8 cellular contexts compared by ENCODE assay signal in genomic region chr1:40438391-40439015, GRCh38. TPM values are rescaled to one million over a fixed set of nuclear protein-coding genes. Genes with fewer than 3 reads are reported as not detected.
DNase-seq lines count a peak whose midpoint lies in the region; ATAC-seq, FAIRE-seq and TF ChIP-seq lines count a peak whose summit lies in the region.

No MANE protein-coding gene starts in this region.

- no peaks in the 10 kb centered on the region for H3K27me3 ChIP-seq in OCI-LY3 (ENCODE audit: low read depth, low read length)
- H3K27me3 ChIP-seq in H1 (replicated peaks in 1 of 4; ENCODE audit: control insufficient read depth in 3 of 4, extremely low read depth in 1 of 4, insufficient read depth in 3 of 4, low read length in 3 of 4), result no peaks in the 10 kb centered on the region

- no peak overlapping the region for H3K27ac ChIP-seq in OCI-LY3 (ENCODE audit: low read length)
- no peak overlapping the region for H3K27ac ChIP-seq in H1 (ENCODE audit: low read depth, low read length)

- TF ChIP-seq CTCF in GM12864 (IDR thresholded peaks at IDR 0.05; ENCODE audit: low read depth, low read length, missing control alignments) (peak; percentile 62), OCI-LY3 (IDR thresholded peaks at IDR 0.05; ENCODE audit: low read depth, low read length) (peak; percentile 50), H1 (IDR thresholded peaks at IDR 0.05; ENCODE audit: control extremely low read depth in 1 of 3, insufficient read depth in 1 of 3, low read depth in 1 of 3, low read length in 3 of 3) (peak; percentile 18 to 76 (median 53)), nephron progenitor cell (IDR thresholded peaks at IDR 0.05) (peak; percentile 55)

- H2BK12ac ChIP-seq in H1 (ENCODE audit: low read depth, low read length), result no peak overlapping the region

- H4K91ac ChIP-seq in H1 (replicated peaks; ENCODE audit: insufficient read length, low read length), result no peak overlapping the region

- POLR2A ChIA-PET in H1 (lab: Charles Lee; ENCODE audit: partially characterized antibody), result interaction anchor here (2.1 kb wide), 1 partner anchor 12 kb away, joined by 7 read pairs; the partner anchor contains the start of gene ZFP69B

- peak; percentile 36 for FAIRE-seq in H1 (lab: Jason Lieb, UNC)

- no peak overlapping the region for H3K9ac ChIP-seq in OCI-LY3 (ENCODE audit: low read length)
- no peak overlapping the region for H3K9ac ChIP-seq in H1 (replicated peaks in 1 of 4; ENCODE audit: extremely low read depth in 1 of 4, low read depth in 3 of 4, low read length in 3 of 4)

- H2BK5ac ChIP-seq in H1 (ENCODE audit: low read depth, low read length), result no peak overlapping the region

- H3K9me3 ChIP-seq in OCI-LY3 (ENCODE audit: insufficient read depth, low read length) (no peaks in the 10 kb centered on the region), H1 (ENCODE audit: insufficient read depth in 2 of 2, low read depth in 1 of 2, low read length in 1 of 2) (no peaks in the 10 kb centered on the region)

- no peak for TF ChIP-seq POLR2A in H1 (IDR thresholded peaks at IDR 0.05; ENCODE audit: control extremely low read depth in 1 of 2, low read depth in 2 of 2, low read length in 2 of 2)

- no peak overlapping the region for H3K27ac Mint-ChIP-seq in nephron progenitor cell

- no peak overlapping the region for H2BK20ac ChIP-seq in H1 (ENCODE audit: low read length)

- H3K36me3 ChIP-seq in OCI-LY3 (replicated peaks; ENCODE audit: low read depth, low read length) (peaks cover 16% of the 10 kb centered on the region), H1 (ENCODE audit: control insufficient read depth in 2 of 4, insufficient read depth in 4 of 4, low read length in 3 of 4) (no peaks in the 10 kb centered on the region)

- no peak overlapping the region for H3K4ac ChIP-seq in H1 (replicated peaks; ENCODE audit: insufficient read length, low read depth, low read length)

- H3K27me3 Mint-ChIP-seq in nephron progenitor cell (ENCODE audit: low read depth, poor library complexity), result no peaks in the 10 kb centered on the region

- H2AFZ ChIP-seq in OCI-LY3 (ENCODE audit: low read depth, low read length) (no peak overlapping the region), H1 (ENCODE audit: low read length) (no peak overlapping the region)

- no peak for TF ChIP-seq EP300 in H1 (IDR thresholded peaks at IDR 0.05; ENCODE audit: borderline replicate concordance in 1 of 2, low read depth in 2 of 2, low read length in 2 of 2)

- H2AK5ac ChIP-seq in H1 (ENCODE audit: low read depth, low read length), result no peak overlapping the region

- no peaks in the 10 kb centered on the region for H3K4me1 ChIP-seq in OCI-LY3 (ENCODE audit: low read length)
- no peaks in the 10 kb centered on the region for H3K4me1 ChIP-seq in H1 (replicated peaks in 1 of 4; ENCODE audit: control insufficient read depth in 3 of 4, insufficient read depth in 4 of 4, low read length in 3 of 4)

- WGBS in H1 (ENCODE audit: extremely low coverage in 1 of 2, insufficient coverage in 1 of 2, insufficient read length in 1 of 2, insufficient replicate concordance in 2 of 2, low coverage in 1 of 2, low lambda C conversion rate in 2 of 2, missing lambda C conversion rate in 1 of 2), 2 experiments, result 87% methylated on average over 3 of the region's 3 CpGs; no CpG with 5 or more reads in 1 of the 2 experiments

- H3K4me3 ChIP-seq in GM12864 (ENCODE audit: low read depth, low read length) (no peak overlapping the region), OCI-LY3 (ENCODE audit: low read length) (no peak overlapping the region), H1 (ENCODE audit: extremely low read depth in 1 of 4, insufficient read depth in 2 of 4, low read depth in 3 of 4, low read length in 4 of 4) (no peak overlapping the region)

- CTCF ChIA-PET in H1 (lab: Charles Lee; ENCODE audit: partially characterized antibody), result interaction anchor here (0.6 to 2.1 kb wide), 15 partner anchors 10 to 462 kb away, joined by 3 to 13 read pairs (median 5); no protein-coding TSS in a partner anchor

- H2BK15ac ChIP-seq in H1 (ENCODE audit: low read length), result no peak overlapping the region

- ATAC-seq in left colon, result no peak

- TF ChIP-seq RAD21 in H1 (IDR thresholded peaks at IDR 0.05 in 1 of 2, conservative IDR thresholded peaks at IDR 0.05 in 1 of 2; ENCODE audit: low read depth in 2 of 2, low read length in 2 of 2), result peak; percentile 17 to 44; a peak in 3 of 4 replicates

- H3K23me2 ChIP-seq in H1 (ENCODE audit: low read depth, low read length), result no peaks in the 10 kb centered on the region

- H3K56ac ChIP-seq in H1 (replicated peaks; ENCODE audit: insufficient read length, low read depth, low read length), result no peak overlapping the region

- no peak overlapping the region for H3K4me3 Mint-ChIP-seq in nephron progenitor cell

- H3K14ac ChIP-seq in H1 (ENCODE audit: insufficient read length), result no peak overlapping the region

- H3K79me2 ChIP-seq in OCI-LY3 (ENCODE audit: low read length), result no peaks in the 10 kb centered on the region
- no peaks in the 10 kb centered on the region for H3K79me2 ChIP-seq in H1 (ENCODE audit: control insufficient read depth in 1 of 2, insufficient read depth in 2 of 2, low read length in 2 of 2)

- no peaks in the 10 kb centered on the region for H3K4me1 Mint-ChIP-seq in nephron progenitor cell

- intact Hi-C loops in left colon (cut with DNase I, micrococcal nuclease), result no loop called here

- no peaks in the 10 kb centered on the region for H3K79me1 ChIP-seq in H1 (ENCODE audit: low read depth, low read length)

- no peak overlapping the region for H3K18ac ChIP-seq in H1 (ENCODE audit: extremely low read depth, low read length)

- H2BK120ac ChIP-seq in H1 (replicated peaks; ENCODE audit: low read depth, low read length), result no peak overlapping the region

- no peak overlapping the region for H4K8ac ChIP-seq in H1 (ENCODE audit: extremely low read depth, insufficient read depth, low read length)

- no peaks in the 10 kb centered on the region for H4K20me1 ChIP-seq in OCI-LY3 (ENCODE audit: insufficient read depth, low read length)
- no peaks in the 10 kb centered on the region for H4K20me1 ChIP-seq in H1 (replicated peaks in 1 of 2; ENCODE audit: control insufficient read depth in 1 of 2, insufficient read depth in 2 of 2, low read length in 2 of 2)

- no peaks in the 10 kb centered on the region for H3K36me3 Mint-ChIP-seq in nephron progenitor cell (ENCODE audit: low read depth)

- no peak overlapping the region for H4K5ac ChIP-seq in H1 (ENCODE audit: insufficient read length, low read depth, low read length)

- H3K9me3 Mint-ChIP-seq in nephron progenitor cell, result peaks cover 3% of the 10 kb centered on the region

- H3K4me2 ChIP-seq in OCI-LY3 (ENCODE audit: low read length) (no peak overlapping the region), H1 (ENCODE audit: insufficient read depth in 1 of 2, low read depth in 2 of 2, low read length in 2 of 2) (no peak overlapping the region)

- peak; percentile 16 to 22 for DNase-seq in AML-193 (lab: John Stamatoyannopoulos, UW)
- no peak for DNase-seq in GM12864 (ENCODE audit: low read depth)
- DNase-seq in H1 (ENCODE audit: low read depth in 1 of 2, low spot score in 2 of 2), result no peak
- peak; percentile 8 for DNase-seq in nephron progenitor cell
- DNase-seq in GM19240 (ENCODE audit: insufficient read length, low spot score), result no peak
- no peak for DNase-seq in left colon
- no peak for DNase-seq in NK-92 treated with Interleukin-12 subunit alpha and Interleukin-12 subunit beta, amount 100 ng/mL, for 24 hours (lab: John Stamatoyannopoulos, UW)

- H3K23ac ChIP-seq in H1 (ENCODE audit: insufficient read length), result no peak overlapping the region

TF ChIP-seq in H1, 55 proteins besides CTCF, POLR2A, EP300 and RAD21:
- TF ChIP-seq TEAD4 (IDR thresholded peaks at IDR 0.05; ENCODE audit: low read depth, low read length) (0 out of 2 replicates have a peak, but pooled peaks have one; percentile 43), PHF8 (conservative IDR thresholded peaks at IDR 0.05; ENCODE audit: low read depth, low read length) (no peak), RNF2 (IDR thresholded peaks at IDR 0.05; ENCODE audit: borderline replicate concordance, low read depth, low read length, missing control alignments, poor library complexity, severe bottlenecking) (no peak), SIRT6 (IDR thresholded peaks at IDR 0.05; ENCODE audit: low read length) (no peak)
TF ChIP-seq in H1: peak in this region for 1.

RNA-seq across cellular contexts. Expression of gene ZFP69B, which starts 11.8 kb away (rescaled TPM):
- 6.3 and 8.2 TPM in 2 replicates for total RNA-seq in H1 (2021; fragmentation: NEBNext Ultra II Directional; extraction: Animal tissue kit (Norgen Biotek cat#: 25700))
- polyA plus RNA-seq in H1 (2011; rRNA removed), result 1.4 and 1.7 TPM in 2 replicates
- 3.0 TPM for polyA plus RNA-seq in H1 (2011; cell fraction: cytosol; rRNA removed)
- 2.0 TPM for polyA plus RNA-seq in H1 (2011; cell fraction: nucleus; rRNA removed)
- polyA plus RNA-seq in H1 (2012, experiment 1 of 2), result 3.7 to 5.2 TPM (median 4.3 TPM) in 4 replicates
- polyA plus RNA-seq in H1 (2012, experiment 2 of 2), result 0.30 TPM
- 3.9 TPM for polyA plus RNA-seq in H1 (2013, experiment 1 of 2)
- 3.5 TPM for polyA plus RNA-seq in H1 (2013, experiment 2 of 2)
- 6.5 and 7.7 TPM in 2 replicates for polyA minus RNA-seq in H1 (2011; rRNA and poly(A)+ RNA removed)
- polyA minus RNA-seq in H1 (2011; cell fraction: cytosol; rRNA and poly(A)+ RNA removed), result 4.8 TPM
- 8.0 TPM for polyA minus RNA-seq in H1 (2011; cell fraction: nucleus; rRNA and poly(A)+ RNA removed)
- 1 to 10 TPM in 1 of 2 donors, under 1 TPM in 1; 0.98 to 1.5 TPM for total RNA-seq in left colon

RNA-seq across cellular contexts. Expression of gene ZFP69, which starts 38.6 kb away (rescaled TPM):
- total RNA-seq in H1 (2021; fragmentation: NEBNext Ultra II Directional; extraction: Animal tissue kit (Norgen Biotek cat#: 25700)), result 4.3 TPM in 2 replicates
- polyA plus RNA-seq in H1 (2011; rRNA removed), result 0.83 and 1.0 TPM in 2 replicates
- polyA plus RNA-seq in H1 (2011; cell fraction: cytosol; rRNA removed), result 1.9 TPM
- 1.9 TPM for polyA plus RNA-seq in H1 (2011; cell fraction: nucleus; rRNA removed)
- 2.2 to 3.5 TPM (median 2.4 TPM) in 4 replicates for polyA plus RNA-seq in H1 (2012, experiment 1 of 2)
- polyA plus RNA-seq in H1 (2012, experiment 2 of 2), result 0.37 TPM
- polyA plus RNA-seq in H1 (2013, experiment 1 of 2), result 2.6 TPM
- polyA plus RNA-seq in H1 (2013, experiment 2 of 2), result 2.9 TPM
- 1.6 and 2.7 TPM in 2 replicates for polyA minus RNA-seq in H1 (2011; rRNA and poly(A)+ RNA removed)
- polyA minus RNA-seq in H1 (2011; cell fraction: cytosol; rRNA and poly(A)+ RNA removed), result 2.1 TPM
- polyA minus RNA-seq in H1 (2011; cell fraction: nucleus; rRNA and poly(A)+ RNA removed), result 3.5 TPM
- total RNA-seq in left colon, result 1 to 10 TPM; 2.5 to 2.6 TPM

Comparison
In these comparisons a context has a peak if more than half of its experiments do, and no peak if none do; other contexts are left out.
1. DNase-seq: peak in AML-193 (2 of 2) and nephron progenitor cell (single experiment); none in GM12864 (single experiment), H1 (0 of 2), GM19240 (single experiment), left colon (0 of 2) and NK-92 treated with Interleukin-12 subunit alpha and Interleukin-12 subunit beta, amount 100 ng/mL, for 24 hours (single experiment).
2. Peak in every context shown above with its lines, with median percentiles within 50 percentile points of each other: CTCF ChIP-seq.